Comparison of ENCODE assay signal across 1 cellular context in genomic region chr6:340991-341827, GRCh38.
TF ChIP-seq lines count a peak whose summit lies in the region.

No MANE protein-coding gene starts in this region.

TF ChIP-seq in K562, 482 proteins besides CTCF, POLR2A, EP300 and RAD21 (continued from another document and continues in another):
- 0 out of 2 replicates have a peak, but pooled peaks have one; percentile 24 for TF ChIP-seq ZBTB2 (IDR thresholded peaks at IDR 0.05)
- TF ChIP-seq CTBP1 (IDR thresholded peaks at IDR 0.05; ENCODE audit: borderline replicate concordance) = peak; percentile 97
- no peak for TF ChIP-seq RFX1 (IDR thresholded peaks at IDR 0.05)
- no peak for TF ChIP-seq ZNF780A (CRISPR knock-in tag; IDR thresholded peaks at IDR 0.05)
- TF ChIP-seq ELK1 (CRISPR knock-in tag; IDR thresholded peaks at IDR 0.05) = no peak
- no peak for TF ChIP-seq FOXA3 (CRISPR knock-in tag; conservative IDR thresholded peaks at IDR 0.05 in 1 of 2, IDR thresholded peaks at IDR 0.05 in 1 of 2)
- no peak for TF ChIP-seq E2F1 (CRISPR knock-in tag; IDR thresholded peaks at IDR 0.05)
- no peak for TF ChIP-seq KAT8 (IDR thresholded peaks at IDR 0.05; ENCODE audit: low read depth)
- TF ChIP-seq CEBPG (CRISPR knock-in tag; IDR thresholded peaks at IDR 0.05) = peak; percentile 92
- peak; percentile 97 to 98 for TF ChIP-seq CEBPG (tag; conservative IDR thresholded peaks at IDR 0.05 in 1 of 2, IDR thresholded peaks at IDR 0.05 in 1 of 2)
- peak; percentile 33; the same call in 1 of the 2 replicates for TF ChIP-seq ESRRA (IDR thresholded peaks at IDR 0.05; ENCODE audit: borderline replicate concordance, low read depth)
- TF ChIP-seq HOMEZ (CRISPR knock-in tag; IDR thresholded peaks at IDR 0.05) = no peak
- TF ChIP-seq HNRNPLL (IDR thresholded peaks at IDR 0.05; ENCODE audit: low read depth, low read length, poor library complexity, severe bottlenecking) = no peak
- no peak for TF ChIP-seq ZNF518B (CRISPR knock-in tag; IDR thresholded peaks at IDR 0.05)
- TF ChIP-seq ZNF592 (IDR thresholded peaks at IDR 0.05) = no peak
- TF ChIP-seq THAP7 (CRISPR knock-in tag; IDR thresholded peaks at IDR 0.05) = peak; percentile 48; the same call in 1 of the 2 replicates
- peak; percentile 40; the same call in 1 of the 2 replicates for TF ChIP-seq TARDBP (IDR thresholded peaks at IDR 0.05)
- peak in 1 of 2 experiments; percentile 79; a peak in 2 of 4 replicates for TF ChIP-seq TRIM24 (IDR thresholded peaks at IDR 0.05)
- TF ChIP-seq ETV5 (CRISPR knock-in tag; IDR thresholded peaks at IDR 0.05; ENCODE audit: low read depth) = peak; percentile 78; the same call in 1 of the 2 replicates
- no peak for TF ChIP-seq ZBTB7A (IDR thresholded peaks at IDR 0.05; ENCODE audit: borderline replicate concordance, control insufficient read depth, low read depth, low read length)
- TF ChIP-seq ZNF253 (CRISPR knock-in tag; conservative IDR thresholded peaks at IDR 0.05) = no peak
- TF ChIP-seq FOXA1 (IDR thresholded peaks at IDR 0.05; ENCODE audit: borderline replicate concordance) = no peak
- no peak for TF ChIP-seq HMG20B (CRISPR knock-in tag; IDR thresholded peaks at IDR 0.05)
- TF ChIP-seq GABPB1 (CRISPR knock-in tag; IDR thresholded peaks at IDR 0.05) = peak; percentile 64; the same call in 1 of the 2 replicates
- TF ChIP-seq HDAC2 (IDR thresholded peaks at IDR 0.05) = peak; percentile 85; the same call in 1 of the 2 replicates
- no peak for TF ChIP-seq ELF4 (CRISPR knock-in tag; IDR thresholded peaks at IDR 0.05)
- no peak for TF ChIP-seq SLC30A9 (CRISPR knock-in tag; IDR thresholded peaks at IDR 0.05)
- TF ChIP-seq ATF3 (IDR thresholded peaks at IDR 0.05) = peak; percentile 68; the same call in 1 of the 2 replicates
- TF ChIP-seq ATF3 (CRISPR knock-in tag; conservative IDR thresholded peaks at IDR 0.05) = no peak
- TF ChIP-seq ATF7 (IDR thresholded peaks at IDR 0.05) = peak; percentile 85
- TF ChIP-seq CEBPB (tag; IDR thresholded peaks at IDR 0.05) = peak; percentile 97
- peak; percentile 66 for TF ChIP-seq HDAC3 (IDR thresholded peaks at IDR 0.05; ENCODE audit: borderline replicate concordance, partially characterized antibody)
- no peak for TF ChIP-seq HLTF (IDR thresholded peaks at IDR 0.05)
- TF ChIP-seq HES1 (IDR thresholded peaks at IDR 0.05; ENCODE audit: low read depth) = peak; percentile 95
- TF ChIP-seq NRF1 (conservative IDR thresholded peaks at IDR 0.05 in 1 of 2, IDR thresholded peaks at IDR 0.05 in 1 of 2) = peak; percentile 42 to 46
- no peak; the same call in 1 of the 2 replicates for TF ChIP-seq EHMT2 (IDR thresholded peaks at IDR 0.05)
- no peak for TF ChIP-seq BDP1 (IDR thresholded peaks at IDR 0.05; ENCODE audit: insufficient read depth, insufficient read length)
- TF ChIP-seq LEF1 (IDR thresholded peaks at IDR 0.05) = peak; percentile 46; the same call in 1 of the 2 replicates
- TF ChIP-seq STAT6 (CRISPR knock-in tag; IDR thresholded peaks at IDR 0.05) = 0 out of 2 replicates have a peak, but pooled peaks have one; percentile 9
- TF ChIP-seq USF1 (CRISPR knock-in tag; IDR thresholded peaks at IDR 0.05) = no peak
- TF ChIP-seq ZNF445 (CRISPR knock-in tag; IDR thresholded peaks at IDR 0.05; ENCODE audit: low read depth) = no peak
- TF ChIP-seq ID3 (CRISPR knock-in tag; IDR thresholded peaks at IDR 0.05) = no peak
- TF ChIP-seq ID3 (tag; IDR thresholded peaks at IDR 0.05) = peak; percentile 87
- TF ChIP-seq MCM2 (IDR thresholded peaks at IDR 0.05; ENCODE audit: low read depth) = no peak
